In the genomic region with DNA sequence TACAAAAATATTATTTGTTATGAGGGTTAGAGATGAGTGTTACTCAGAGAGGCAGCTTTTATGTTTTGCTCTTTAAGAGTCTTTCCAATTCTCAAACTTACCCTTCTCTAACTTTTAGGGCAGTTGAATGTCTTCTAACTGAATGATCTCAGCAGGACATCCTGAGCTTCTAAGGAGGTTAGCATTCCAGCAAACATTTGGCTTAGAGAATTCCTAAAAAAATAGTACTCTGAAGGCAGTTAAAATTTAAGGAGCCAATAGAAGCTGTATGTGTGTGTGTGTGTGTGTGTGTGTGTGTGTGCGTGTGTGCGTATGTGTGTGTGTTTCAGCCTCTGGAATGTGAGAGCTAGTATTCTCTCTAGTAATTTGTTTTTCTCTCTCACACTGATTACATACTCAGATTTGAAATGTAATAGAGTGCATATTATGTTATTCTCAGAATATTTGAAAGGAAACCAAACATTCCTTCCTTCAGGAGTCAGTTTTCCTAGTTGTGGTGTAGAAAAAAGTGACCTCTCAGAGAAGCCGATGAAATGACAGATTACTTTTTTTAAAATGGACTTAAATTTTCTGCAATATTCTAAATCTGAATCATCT, we compare ENCODE assay signal across 27 cellular contexts.
A peak's percentile ranks its signal among the peaks of the same experiment; 100 is the strongest.
DNase-seq lines count a peak whose midpoint lies in the region; ATAC-seq and TF ChIP-seq lines count a peak whose summit lies in the region.
"Had no signal": no experiment of that assay in that cellular context is flagged by ENCODE, and none has a peak within 500 bp of the region (broad histone marks: within the 10 kb centered on the region; RNA-seq: fewer than 3 reads in every experiment).

No MANE protein-coding gene starts in this region.

- CTCF ChIA-PET in PC-3 (lab: Charles Lee) = no interaction called here

- peak overlapping the region; percentile 38 to 89 (median 61) for H3K27ac Mint-ChIP-seq in nephron
- H3K27ac Mint-ChIP-seq: CD14-positive monocyte; natural killer cell; stimulated activated naive B cell treated with anti-CD40 and anti-IgM and Interleukin-4, amounts not matched to agents 10 μg/mL and 1 μg/mL and 100 μg/mL, for 72 hours had no signal

- BruUV-seq in PC-3 (replicated peaks; lab: Mats Ljungman, UMichigan) = no TSS peak

- no peaks in the 10 kb centered on the region for H3K79me2 ChIP-seq in PC-3 (ENCODE audit: low read length)

- DNase-seq in left cardiac atrium (no peak), right atrium auricular region (ENCODE audit: low spot score) (no peak), choroid plexus epithelial cell (ENCODE audit: low read depth) (peak; percentile 16), PC-3 (no peak), globus pallidus (ENCODE audit: low spot score) (no peak), spleen (no peak), HuH-7.5 (ENCODE audit: low spot score) (no peak)
- DNase-seq: activated CD4-positive, alpha-beta T cell treated with anti-CD3 and anti-CD28 coated beads, Interleukin-2, amount 50 U/mL, for 1 hour; activated naive CD4-positive, alpha-beta T cell treated with anti-CD3 and anti-CD28 coated beads, Interleukin-2, amount 50 U/mL, for 16 hours; activated T-cell treated with anti-CD3 and anti-CD28 coated beads, Interleukin-2, amount 50 U/mL, for 1 hour; effector CD4-positive, alpha-beta T cell; GDM1; islet precursor cell; mammary epithelial cell; natural killer cell; NCI-H1105; NCI-H2107; NCI-H774; Peyer's patch; stimulated activated CD4-positive, alpha-beta T cell treated with anti-CD3 and anti-CD28 coated beads, Interleukin-15, amount 100 ng/mL, for 24 hours; stimulated activated naive B cell treated with anti-CD40 and anti-IgM and Interleukin-4, amounts not matched to agents 10 μg/mL and 1 μg/mL and 100 μg/mL, for 72 hours; SW 1271; thyroid gland had no signal

- H3K4me1 Mint-ChIP-seq in nephron = peaks cover 78% of the 10 kb centered on the region
- H3K4me1 Mint-ChIP-seq: CD14-positive monocyte, natural killer cell had no signal

- H3K27ac ChIP-seq in right atrium auricular region = no peak overlapping the region
- no peak overlapping the region for H3K27ac ChIP-seq in PC-3 (ENCODE audit: low read length)
- no peak overlapping the region for H3K27ac ChIP-seq in spleen
- H3K27ac ChIP-seq: A549, cardiac muscle cell, Peyer's patch, thyroid gland had no signal

- H3K27me3 Mint-ChIP-seq in nephron (ENCODE audit: low read depth) = peaks cover 4% of the 10 kb centered on the region

- H3K9me3 ChIP-seq in right atrium auricular region (no peaks in the 10 kb centered on the region), PC-3 (ENCODE audit: low read length) (no peaks in the 10 kb centered on the region), spleen (no peaks in the 10 kb centered on the region)
- H3K9me3 ChIP-seq: A549, Peyer's patch, thyroid gland had no signal

- no peaks in the 10 kb centered on the region for H4K20me1 ChIP-seq in PC-3 (ENCODE audit: low read length)

- no peaks in the 10 kb centered on the region for H3K9me2 ChIP-seq in PC-3 (replicated peaks; ENCODE audit: low read length)

- H3K4me3 ChIP-seq in right atrium auricular region (no peak overlapping the region), choroid plexus epithelial cell (ENCODE audit: low read depth, low read length) (no peak overlapping the region), PC-3 (ENCODE audit: low read length) (no peak overlapping the region), spleen (no peak overlapping the region)
- H3K4me3 ChIP-seq: A549, cardiac muscle cell, Peyer's patch, thyroid gland had no signal

- 61 to 84% (median 77%) methylated on average over 3 of the region's 3 CpGs for WGBS in spleen, 5 donors

- no peak for TF ChIP-seq POLR2A in spleen (IDR thresholded peaks at IDR 0.05)

- H3K9ac ChIP-seq in PC-3 (ENCODE audit: low read length) = no peak overlapping the region

- H3K36me3 ChIP-seq in right atrium auricular region (no peaks in the 10 kb centered on the region), PC-3 (ENCODE audit: low read depth, low read length) (no peaks in the 10 kb centered on the region), spleen (no peaks in the 10 kb centered on the region)
- H3K36me3 ChIP-seq: cardiac muscle cell, Peyer's patch, thyroid gland had no signal

- TF ChIP-seq CTCF in right atrium auricular region (IDR thresholded peaks at IDR 0.05) (no peak), choroid plexus epithelial cell (conservative IDR thresholded peaks at IDR 0.05; ENCODE audit: low read depth, low read length) (no peak), nephron (IDR thresholded peaks at IDR 0.05; ENCODE audit: unreplicated experiment in 3 of 3) (no peak), PC-3 (conservative IDR thresholded peaks at IDR 0.05; ENCODE audit: low read depth, low read length) (no peak), spleen (IDR thresholded peaks at IDR 0.05 in 8 of 11, conservative IDR thresholded peaks at IDR 0.05 in 3 of 11) (no peak)

- peak; percentile 23 to 41 for ATAC-seq in left cardiac atrium
- ATAC-seq in PC-3 = no peak
- ATAC-seq: A549; natural killer cell; stimulated activated naive B cell treated with anti-CD40 and anti-IgM and Interleukin-4, amounts not matched to agents 10 μg/mL and 1 μg/mL and 100 μg/mL, for 72 hours had no signal

- H2AFZ ChIP-seq in PC-3 (ENCODE audit: low read length) = no peak overlapping the region

- no peaks in the 10 kb centered on the region for H3K36me3 Mint-ChIP-seq in nephron (ENCODE audit: low read depth)
- H3K36me3 Mint-ChIP-seq: CD14-positive monocyte; natural killer cell; stimulated activated naive B cell treated with anti-CD40 and anti-IgM and Interleukin-4, amounts not matched to agents 10 μg/mL and 1 μg/mL and 100 μg/mL, for 72 hours had no signal

- no peaks in the 10 kb centered on the region for H3K27me3 ChIP-seq in right atrium auricular region
- H3K27me3 ChIP-seq in PC-3 (ENCODE audit: low read length) = no peaks in the 10 kb centered on the region; the same call in 1 of the 2 replicates
- no peaks in the 10 kb centered on the region for H3K27me3 ChIP-seq in spleen (replicated peaks in 1 of 7)
- H3K27me3 ChIP-seq: cardiac muscle cell, Peyer's patch, thyroid gland had no signal

- H3K9me3 Mint-ChIP-seq in nephron = no peaks in the 10 kb centered on the region
- H3K9me3 Mint-ChIP-seq: CD14-positive monocyte; natural killer cell; stimulated activated naive B cell treated with anti-CD40 and anti-IgM and Interleukin-4, amounts not matched to agents 10 μg/mL and 1 μg/mL and 100 μg/mL, for 72 hours had no signal

- no peak overlapping the region for H3K4me3 Mint-ChIP-seq in nephron
- H3K4me3 Mint-ChIP-seq: CD14-positive monocyte; natural killer cell; stimulated activated naive B cell treated with anti-CD40 and anti-IgM and Interleukin-4, amounts not matched to agents 10 μg/mL and 1 μg/mL and 100 μg/mL, for 72 hours had no signal

- POLR2A ChIA-PET in PC-3 (lab: Charles Lee; ENCODE audit: unreplicated experiment) = no interaction called here

- no peak overlapping the region for H3K4me2 ChIP-seq in PC-3 (ENCODE audit: low read length)
- H3K4me2 ChIP-seq: A549 had no signal

- no peaks in the 10 kb centered on the region for H3F3A ChIP-seq in PC-3 (ENCODE audit: low read length, unreplicated experiment)

- H3K4me1 ChIP-seq in right atrium auricular region (peaks cover 0 to 9% of the 10 kb centered on the region in 2 donors), PC-3 (ENCODE audit: insufficient read depth, low read length) (no peaks in the 10 kb centered on the region), spleen (no peaks in the 10 kb centered on the region)
- H3K4me1 ChIP-seq: A549, Peyer's patch, thyroid gland had no signal

- intact Hi-C loops in left cardiac atrium (cut with DNase I) = no loop called here
- intact Hi-C loops in PC-3 (cut with micrococcal nuclease) = no loop called here
- intact Hi-C loops in spleen (cut with DNase I; ENCODE audit: low total_unique reads) = no loop called here
